Comparison of ENCODE assay signal across 8 cellular contexts in genomic region chrX:24024819-24025740, GRCh38. TPM values are rescaled to one million over a fixed set of nuclear protein-coding genes. Genes with fewer than 3 reads are reported as not detected.
A peak's percentile ranks its signal among the peaks of the same experiment; 100 is the strongest.
DNase-seq lines count a peak whose midpoint lies in the region; ATAC-seq and TF ChIP-seq lines count a peak whose summit lies in the region.

No MANE protein-coding gene starts in this region.

- peak overlapping the region; percentile 74 for H3K4me3 ChIP-seq in BJ (ENCODE audit: low read depth, low read length)

- H3K27ac ChIP-seq in cingulate gyrus (ENCODE audit: low read depth, low read length): peak overlapping the region; percentile 90

- no peaks in the 10 kb centered on the region for H3K27me3 ChIP-seq in BJ (ENCODE audit: control insufficient read depth, insufficient read depth, low read length)

- H3K36me3 ChIP-seq in BJ (ENCODE audit: control insufficient read depth, insufficient read depth, low read length): no peaks in the 10 kb centered on the region

- DNase-seq in BJ (ENCODE audit: low read depth) (peak; percentile 41), NCI-H510A (lab: John Stamatoyannopoulos, UW) (peak; percentile 84), left lobe of liver (ENCODE audit: low spot score) (peak; percentile 91)
- peak; percentile 74 to 76 for DNase-seq in activated CD4-positive, alpha-beta T cell treated with anti-CD3 and anti-CD28 coated beads for 4 hours
- DNase-seq in stimulated activated CD4-positive, alpha-beta T cell treated with anti-CD3 and anti-CD28 coated beads, Interleukin-1b, Interleukin-23, amount 100 ng/mL, for 48 hours: peak; percentile 84

- ATAC-seq in HG03378 (IDR thresholded peaks at IDR 0.05; ENCODE audit: unreplicated experiment): peak; percentile 61
- ATAC-seq in left lobe of liver: peak; percentile 92

- TF ChIP-seq CTCF in BJ (IDR thresholded peaks at IDR 0.05; ENCODE audit: insufficient read depth, low read depth, low read length): no peak

- peak; percentile 92 for TF ChIP-seq POLR2A in GM19193 (IDR thresholded peaks at IDR 0.05; ENCODE audit: extremely low read depth, insufficient read depth, insufficient read length)

- POLR2A ChIA-PET in BJ (lab: Charles Lee): interaction anchor here (0.5 to 1.0 kb wide), 3 partner anchors 28 to 135 kb away, joined by 3 to 9 read pairs (median 3); partner anchors contain the start of gene EIF2S3

- CTCF ChIA-PET in BJ (lab: Yijun Ruan, JAX): interaction anchor here (1.9 kb wide), 1 partner anchor 29 kb away, joined by 11 read pairs; the partner anchor contains the start of gene EIF2S3

RNA-seq across cellular contexts. Expression of gene KLHL15, which starts 1.9 kb away (rescaled TPM):
- 2.7 and 5.2 TPM in 2 replicates for polyA plus RNA-seq in BJ (2011; rRNA removed)
- 4.3 and 5.2 TPM in 2 replicates for polyA minus RNA-seq in BJ (2011; rRNA and poly(A)+ RNA removed)
- 5.7 TPM for total RNA-seq in left lobe of liver

RNA-seq across cellular contexts. Expression of gene EIF2S3, which starts 29.7 kb away (rescaled TPM):
- polyA plus RNA-seq in BJ (2011; rRNA removed): 55.9 and 108 TPM in 2 replicates
- 154 and 247 TPM in 2 replicates for polyA minus RNA-seq in BJ (2011; rRNA and poly(A)+ RNA removed)
- 49.9 TPM for total RNA-seq in left lobe of liver

Comparison
In these comparisons a context has a peak if more than half of its experiments do, and no peak if none do; other contexts are left out.
1. Peak in every context shown above with its lines: DNase-seq, ATAC-seq, H3K4me3 ChIP-seq and H3K27ac ChIP-seq.
2. DNase-seq: peak in every context shown above with its lines; median percentile 91 in left lobe of liver; 84 in NCI-H510A; 84 in stimulated activated CD4-positive, alpha-beta T cell treated with anti-CD3 and anti-CD28 coated beads, Interleukin-1b, Interleukin-23, amount 100 ng/mL, for 48 hours; 75 in activated CD4-positive, alpha-beta T cell treated with anti-CD3 and anti-CD28 coated beads for 4 hours; 41 in BJ.